In the genomic region with DNA sequence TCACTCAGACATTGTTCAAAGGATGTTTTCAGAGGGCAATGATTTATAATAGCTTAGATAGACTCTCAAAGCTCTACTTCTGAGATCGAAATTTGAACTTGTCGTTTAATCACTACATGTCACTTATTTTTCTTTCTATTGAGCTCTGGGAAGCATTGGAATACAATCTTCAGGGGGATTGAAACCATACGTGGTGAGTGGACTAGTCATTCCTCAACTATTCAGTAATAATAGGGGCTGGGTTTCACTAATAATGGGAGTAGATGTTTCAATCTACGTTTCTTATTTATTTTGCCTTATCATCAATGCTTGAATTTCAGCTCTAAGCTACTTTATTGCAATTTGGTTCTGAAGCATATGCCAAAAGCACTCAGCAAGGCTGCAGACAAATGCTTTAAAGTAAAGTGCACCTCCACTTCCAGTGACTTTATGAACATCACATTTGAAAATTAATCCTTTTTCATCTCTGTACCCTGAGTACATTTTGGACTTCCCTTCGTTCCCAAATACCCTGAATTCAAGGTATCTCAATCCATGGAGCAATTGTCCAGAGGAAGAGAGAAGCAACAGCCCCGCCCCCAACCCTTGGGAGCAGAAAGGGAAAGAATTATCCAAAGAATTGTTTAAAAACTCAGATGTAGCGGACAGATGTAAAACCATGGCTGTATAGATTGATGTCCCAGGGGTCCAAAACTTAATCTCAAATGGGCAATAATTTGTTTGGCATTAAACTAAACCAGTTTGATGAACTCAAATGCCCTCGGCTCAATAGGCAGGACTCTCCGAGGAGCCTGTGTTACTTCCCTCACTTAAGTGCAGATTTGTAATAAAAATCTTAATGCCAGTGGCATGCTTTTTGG, we compare ENCODE assay signal across 1 cellular context.
A peak's percentile ranks its signal among the peaks of the same experiment; 100 is the strongest.
TF ChIP-seq lines count a peak whose summit lies in the region.

No MANE protein-coding gene starts in this region.

TF ChIP-seq in HepG2, 621 proteins besides CTCF, POLR2A, EP300 and RAD21 (continued from another document):
- TF ChIP-seq, protein P1, sequence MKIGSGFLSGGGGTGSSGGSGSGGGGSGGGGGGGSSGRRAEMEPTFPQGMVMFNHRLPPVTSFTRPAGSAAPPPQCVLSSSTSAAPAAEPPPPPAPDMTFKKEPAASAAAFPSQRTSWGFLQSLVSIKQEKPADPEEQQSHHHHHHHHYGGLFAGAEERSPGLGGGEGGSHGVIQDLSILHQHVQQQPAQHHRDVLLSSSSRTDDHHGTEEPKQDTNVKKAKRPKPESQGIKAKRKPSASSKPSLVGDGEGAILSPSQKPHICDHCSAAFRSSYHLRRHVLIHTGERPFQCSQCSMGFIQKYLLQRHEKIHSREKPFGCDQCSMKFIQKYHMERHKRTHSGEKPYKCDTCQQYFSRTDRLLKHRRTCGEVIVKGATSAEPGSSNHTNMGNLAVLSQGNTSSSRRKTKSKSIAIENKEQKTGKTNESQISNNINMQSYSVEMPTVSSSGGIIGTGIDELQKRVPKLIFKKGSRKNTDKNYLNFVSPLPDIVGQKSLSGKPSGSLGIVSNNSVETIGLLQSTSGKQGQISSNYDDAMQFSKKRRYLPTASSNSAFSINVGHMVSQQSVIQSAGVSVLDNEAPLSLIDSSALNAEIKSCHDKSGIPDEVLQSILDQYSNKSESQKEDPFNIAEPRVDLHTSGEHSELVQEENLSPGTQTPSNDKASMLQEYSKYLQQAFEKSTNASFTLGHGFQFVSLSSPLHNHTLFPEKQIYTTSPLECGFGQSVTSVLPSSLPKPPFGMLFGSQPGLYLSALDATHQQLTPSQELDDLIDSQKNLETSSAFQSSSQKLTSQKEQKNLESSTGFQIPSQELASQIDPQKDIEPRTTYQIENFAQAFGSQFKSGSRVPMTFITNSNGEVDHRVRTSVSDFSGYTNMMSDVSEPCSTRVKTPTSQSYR (CRISPR knock-in tag; IDR thresholded peaks at IDR 0.05; ENCODE audit: borderline replicate concordance), result peak; percentile 73
